ENCODE assay signal across 16 cellular contexts in genomic region chr5:154862766-154863165, GRCh38. TPM values are rescaled to one million over a fixed set of nuclear protein-coding genes. Genes with fewer than 3 reads are reported as not detected.
DNase-seq lines count a peak whose midpoint lies in the region; ATAC-seq, FAIRE-seq and TF ChIP-seq lines count a peak whose summit lies in the region.
"Had no signal": no experiment of that assay in that cellular context is flagged by ENCODE, and none has a peak within 500 bp of the region (broad histone marks: within the 10 kb centered on the region; RNA-seq: fewer than 3 reads in every experiment).

No MANE protein-coding gene starts in this region.

- no peak overlapping the region for H2AFZ ChIP-seq in HepG2 (ENCODE audit: low read length)

- H3K27ac Mint-ChIP-seq in T-cell, result peak overlapping the region; percentile 45 to 81

- peak overlapping the region; percentile 95 for H3K4me2 ChIP-seq in HepG2 (ENCODE audit: low read depth, low read length)

- CTCF ChIA-PET in HepG2 (lab: Yijun Ruan, JAX; ENCODE audit: low intra/inter-chr PET ratio, low total read pairs) (no interaction called here), T-cell (lab: Charles Lee) (no interaction called here)

- H3K36me3 ChIP-seq in HepG2 (replicated peaks in 1 of 2; ENCODE audit: control insufficient read depth in 1 of 2, insufficient read depth in 2 of 2, low read length in 2 of 2) (peaks cover 5 to 34% of the 10 kb centered on the region in 2 experiments; a peak in 4 of 5 replicates), right lobe of liver (peaks cover 0 to 15% (median 0%) of the 10 kb centered on the region in 4 donors), thoracic aorta (peaks cover 12% of the 10 kb centered on the region)

- DNase-seq in HepG2 (ENCODE audit: low spot score) (no peak), right lobe of liver (no peak), T-cell (no peak), choroid plexus epithelial cell (ENCODE audit: low read depth) (peak; percentile 47), thoracic aorta (ENCODE audit: low spot score) (no peak), SHP77 treated with DMSO at 0.1 percent for 48 hours (lab: John Stamatoyannopoulos, UW) (no peak)
- DNase-seq: activated effector memory CD4-positive, alpha-beta T cell treated with anti-CD3 and anti-CD28 coated beads, Interleukin-2, amount 50 U/mL, for 16 hours; EL; IMR-90; NCI-H2029; NCI-H774; stimulated activated CD4-positive, alpha-beta T cell treated with anti-CD3 and anti-CD28 coated beads, Interleukin-4, amount 100 ng/mL, for 1 hour; stimulated activated naive CD8-positive, alpha-beta T cell treated with anti-CD3 and anti-CD28 coated beads, Interleukin-15, amount 100 ng/mL, for 72 hours had no signal

- ATAC-seq in HepG2, result no peak
- no peak for ATAC-seq in right lobe of liver
- no peak for ATAC-seq in T-cell (replicated peaks in 1 of 4)
- no peak for ATAC-seq in thoracic aorta (ENCODE audit: insufficient number of reproducible peaks, low FRiP score, low read depth)
- ATAC-seq in HG03439 (IDR thresholded peaks at IDR 0.05; ENCODE audit: unreplicated experiment), result no peak
- no peak for ATAC-seq in HG02798 (IDR thresholded peaks at IDR 0.05; ENCODE audit: poor library complexity, unreplicated experiment)
- ATAC-seq: stimulated activated naive CD8-positive, alpha-beta T cell treated with anti-CD3 and anti-CD28 coated beads, Interleukin-15, amount 100 ng/mL, for 72 hours had no signal

- POLR2A ChIA-PET in HepG2 (lab: Yijun Ruan, JAX) (no interaction called here), T-cell (lab: Charles Lee) (no interaction called here)

- peaks cover 57 to 59% (median 58%) of the 10 kb centered on the region in 3 donors for H3K4me1 Mint-ChIP-seq in T-cell

- peaks cover 0 to 4% of the 10 kb centered on the region in 2 experiments; a peak in 1 of 5 replicates for H3K27me3 ChIP-seq in HepG2 (ENCODE audit: control insufficient read depth in 1 of 2, insufficient read depth in 2 of 2, low read length in 2 of 2)
- no peaks in the 10 kb centered on the region for H3K27me3 ChIP-seq in right lobe of liver
- H3K27me3 ChIP-seq in thoracic aorta (replicated peaks; ENCODE audit: insufficient read depth), result no peaks in the 10 kb centered on the region

- H3K27ac ChIP-seq in HepG2 (ENCODE audit: extremely low read length, insufficient read depth, low read length) (no peak overlapping the region), right lobe of liver (no peak overlapping the region), thoracic aorta (no peak overlapping the region)
- H3K27ac ChIP-seq: coronary artery had no signal

- H3K4me3 ChIP-seq in HepG2 (replicated peaks in 1 of 3; ENCODE audit: insufficient read depth in 1 of 3, low read depth in 2 of 3, low read length in 3 of 3) (no peak overlapping the region), right lobe of liver (no peak overlapping the region), choroid plexus epithelial cell (ENCODE audit: low read depth, low read length) (no peak overlapping the region), thoracic aorta (peak overlapping the region; percentile 89)
- H3K4me3 ChIP-seq: coronary artery had no signal

- no peaks in the 10 kb centered on the region for H3K9me3 Mint-ChIP-seq in T-cell
- H3K9me3 Mint-ChIP-seq: stimulated activated naive CD8-positive, alpha-beta T cell treated with anti-CD3 and anti-CD28 coated beads, Interleukin-15, amount 100 ng/mL, for 72 hours had no signal

- no peak overlapping the region for H3K9ac ChIP-seq in HepG2 (ENCODE audit: insufficient read depth, low read depth, low read length)

- TF ChIP-seq EP300 in HepG2 (IDR thresholded peaks at IDR 0.05; ENCODE audit: low read depth in 2 of 2, low read length in 2 of 2) (no peak), HepG2 (CRISPR knock-in tag; IDR thresholded peaks at IDR 0.05; ENCODE audit: borderline replicate concordance) (no peak)

- H3K4me1 ChIP-seq in HepG2 (ENCODE audit: insufficient read depth, low read length) (peaks cover 53% of the 10 kb centered on the region), right lobe of liver (peaks cover 0 to 29% (median 4%) of the 10 kb centered on the region in 4 donors), thoracic aorta (ENCODE audit: control insufficient read depth in 1 of 2, low read depth in 2 of 2) (peaks cover 41 to 51% of the 10 kb centered on the region in 2 donors)

- FAIRE-seq in HepG2 (lab: Jason Lieb, UNC), result no peak

- H3K79me2 ChIP-seq in HepG2 (ENCODE audit: insufficient read depth, low read length), result peaks cover 72% of the 10 kb centered on the region

- TF ChIP-seq RAD21 in HepG2 (CRISPR knock-in tag; IDR thresholded peaks at IDR 0.05), result no peak

- WGBS in HepG2 (ENCODE audit: low lambda C conversion rate), result 98% methylated on average over 2 of the region's 2 CpGs
- 65% methylated on average over 2 of the region's 2 CpGs for WGBS in right lobe of liver (ENCODE audit: insufficient coverage, low coverage, low lambda C conversion rate, missing lambda C conversion rate)

- no peaks in the 10 kb centered on the region for H3K9me3 ChIP-seq in HepG2 (ENCODE audit: low read length)
- no peaks in the 10 kb centered on the region for H3K9me3 ChIP-seq in right lobe of liver
- H3K9me3 ChIP-seq in thoracic aorta, result no peaks in the 10 kb centered on the region

- no peaks in the 10 kb centered on the region for H3K27me3 Mint-ChIP-seq in T-cell
- H3K27me3 Mint-ChIP-seq: stimulated activated naive CD8-positive, alpha-beta T cell treated with anti-CD3 and anti-CD28 coated beads, Interleukin-15, amount 100 ng/mL, for 72 hours had no signal

- no peak for TF ChIP-seq POLR2A in HepG2 (IDR thresholded peaks at IDR 0.05; ENCODE audit: insufficient read depth in 1 of 2, low read depth in 2 of 2, low read length in 2 of 2)
- TF ChIP-seq POLR2A in right lobe of liver (IDR thresholded peaks at IDR 0.05), result no peak

- H3K36me3 Mint-ChIP-seq in T-cell, result peaks cover 35% of the 10 kb centered on the region

- intact Hi-C loops in HepG2 (cut with micrococcal nuclease; ENCODE audit: unreplicated experiment) (no loop called here), right lobe of liver (cut with DNase I) (no loop called here)

- in situ Hi-C loops in HepG2 (cut with HindIII; ENCODE audit: extremely low pct_ligation_motif_present, low pct_unique_long_range_greater_than_20kb), result no loop called here

- H4K20me1 ChIP-seq in HepG2 (ENCODE audit: insufficient read depth, low read length), result peaks cover 30% of the 10 kb centered on the region

- TF ChIP-seq CTCF in HepG2 (CRISPR knock-in tag; IDR thresholded peaks at IDR 0.05), result no peak
- TF ChIP-seq CTCF in right lobe of liver (IDR thresholded peaks at IDR 0.05), result no peak
- no peak for TF ChIP-seq CTCF in choroid plexus epithelial cell (conservative IDR thresholded peaks at IDR 0.05; ENCODE audit: low read depth, low read length)
- TF ChIP-seq CTCF in thoracic aorta (IDR thresholded peaks at IDR 0.05), result no peak

- H3K4me3 Mint-ChIP-seq in T-cell, result peak overlapping the region; percentile 22 to 88 (median 40)

- BruUV-seq in HepG2 (replicated peaks; lab: Mats Ljungman, UMichigan), result no TSS peak

RNA-seq across cellular contexts. Expression of gene CNOT8, which starts 4.3 kb away (rescaled TPM):
- 37.1 and 50.3 TPM in 2 replicates for total RNA-seq in HepG2 (2016; rRNA removed; fragmentation: Illumina TruSeq; extraction: Trizol)
- total RNA-seq in HepG2 (2016; cell fraction: cytosol; rRNA removed; fragmentation: Illumina TruSeq; extraction: Trizol; ENCODE audit: low read depth), result 8.5 and 9.5 TPM in 2 replicates
- 38.6 and 50.3 TPM in 2 replicates for total RNA-seq in HepG2 (2016; cell fraction: insoluble cytoplasmic fraction; rRNA removed; fragmentation: Illumina TruSeq; extraction: Trizol)
- total RNA-seq in HepG2 (2016; cell fraction: membrane; rRNA removed; fragmentation: Illumina TruSeq; extraction: Trizol), result 21.9 and 23.8 TPM in 2 replicates
- 27.1 and 28.0 TPM in 2 replicates for total RNA-seq in HepG2 (2016; cell fraction: nucleus; rRNA removed; fragmentation: Illumina TruSeq; extraction: Trizol)
- 63.8 and 74.9 TPM in 2 replicates for polyA plus RNA-seq in HepG2 (2011; rRNA removed)
- polyA plus RNA-seq in HepG2 (2011; cell fraction: cytosol; rRNA removed), result 63.2 and 67.0 TPM in 2 replicates
- polyA plus RNA-seq in HepG2 (2011; cell fraction: nucleus; rRNA removed), result 46.3 and 57.5 TPM in 2 replicates
- polyA plus RNA-seq in HepG2 (2012), result 54.8 and 56.2 TPM in 2 replicates
- polyA plus RNA-seq in HepG2 (2016; cell fraction: cytosol; fragmentation: Illumina TruSeq; extraction: Trizol; ENCODE audit: low read depth), result 4.1 and 5.1 TPM in 2 replicates
- 41.9 and 42.7 TPM in 2 replicates for polyA plus RNA-seq in HepG2 (2016; cell fraction: insoluble cytoplasmic fraction; fragmentation: Illumina TruSeq; extraction: Trizol; ENCODE audit: low read depth)
- 12.2 and 12.5 TPM in 2 replicates for polyA plus RNA-seq in HepG2 (2016; cell fraction: membrane; fragmentation: Illumina TruSeq; extraction: Trizol; ENCODE audit: low read depth)
- 48.0 and 49.6 TPM in 2 replicates for polyA plus RNA-seq in HepG2 (2016; cell fraction: nucleus; fragmentation: Illumina TruSeq; extraction: Trizol; ENCODE audit: insufficient read depth, low read depth)
- 31.6 and 52.4 TPM in 2 replicates for polyA minus RNA-seq in HepG2 (2011; rRNA and poly(A)+ RNA removed; ENCODE audit: low replicate concordance)
- polyA minus RNA-seq in HepG2 (2011; cell fraction: cytosol; rRNA and poly(A)+ RNA removed), result 51.4 and 54.3 TPM in 2 replicates
- polyA minus RNA-seq in HepG2 (2011; cell fraction: nucleus; rRNA and poly(A)+ RNA removed), result 35.0 and 39.0 TPM in 2 replicates
- 10 to 100 TPM; 12.4 to 19.6 (median 16.5) TPM for total RNA-seq in right lobe of liver
- 100 to 1,000 TPM in 3 of 5 donors, 10 to 100 TPM in 2; 85.9 to 113 (median 100) TPM for total RNA-seq in T-cell
- 10 to 100 TPM; 75.5 to 90.9 TPM for total RNA-seq in thoracic aorta

RNA-seq across cellular contexts. Expression of gene FAXDC2, which starts 12.4 kb away (rescaled TPM):
- 3.0 and 4.7 TPM in 2 replicates for total RNA-seq in HepG2 (2016; rRNA removed; fragmentation: Illumina TruSeq; extraction: Trizol)
- 1.3 and 1.5 TPM in 2 replicates for total RNA-seq in HepG2 (2016; cell fraction: cytosol; rRNA removed; fragmentation: Illumina TruSeq; extraction: Trizol; ENCODE audit: low read depth)
- total RNA-seq in HepG2 (2016; cell fraction: insoluble cytoplasmic fraction; rRNA removed; fragmentation: Illumina TruSeq; extraction: Trizol), result 4.3 and 5.0 TPM in 2 replicates
- total RNA-seq in HepG2 (2016; cell fraction: membrane; rRNA removed; fragmentation: Illumina TruSeq; extraction: Trizol), result 3.5 and 4.3 TPM in 2 replicates
- total RNA-seq in HepG2 (2016; cell fraction: nucleus; rRNA removed; fragmentation: Illumina TruSeq; extraction: Trizol), result 5.5 and 5.8 TPM in 2 replicates
- polyA plus RNA-seq in HepG2 (2011; rRNA removed), result 49.5 and 58.8 TPM in 2 replicates
- polyA plus RNA-seq in HepG2 (2011; cell fraction: cytosol; rRNA removed), result 41.5 and 43.5 TPM in 2 replicates
- polyA plus RNA-seq in HepG2 (2011; cell fraction: nucleus; rRNA removed), result 45.2 and 57.4 TPM in 2 replicates
- polyA plus RNA-seq in HepG2 (2012), result 27.6 and 33.1 TPM in 2 replicates
- 1.3 and 1.9 TPM in 2 replicates for polyA plus RNA-seq in HepG2 (2016; cell fraction: cytosol; fragmentation: Illumina TruSeq; extraction: Trizol; ENCODE audit: low read depth)
- 3.7 and 4.2 TPM in 2 replicates for polyA plus RNA-seq in HepG2 (2016; cell fraction: insoluble cytoplasmic fraction; fragmentation: Illumina TruSeq; extraction: Trizol; ENCODE audit: low read depth)
- polyA plus RNA-seq in HepG2 (2016; cell fraction: membrane; fragmentation: Illumina TruSeq; extraction: Trizol; ENCODE audit: low read depth), result 3.9 and 4.0 TPM in 2 replicates
- 6.6 and 7.0 TPM in 2 replicates for polyA plus RNA-seq in HepG2 (2016; cell fraction: nucleus; fragmentation: Illumina TruSeq; extraction: Trizol; ENCODE audit: insufficient read depth, low read depth)
- polyA minus RNA-seq in HepG2 (2011; rRNA and poly(A)+ RNA removed; ENCODE audit: low replicate concordance), result 0.05 and 101 TPM in 2 replicates
- 23.1 and 27.3 TPM in 2 replicates for polyA minus RNA-seq in HepG2 (2011; cell fraction: cytosol; rRNA and poly(A)+ RNA removed)
- polyA minus RNA-seq in HepG2 (2011; cell fraction: nucleus; rRNA and poly(A)+ RNA removed), result 39.9 and 40.4 TPM in 2 replicates
- total RNA-seq in right lobe of liver, result 10 to 100 TPM; 27.3 to 98.1 (median 53.2) TPM
- under 1 TPM in 4 of 5 donors, not detected in 1; 0.29 to 0.44 (median 0.38) TPM for total RNA-seq in T-cell
- 10 to 100 TPM; 43.9 to 70.5 TPM for total RNA-seq in thoracic aorta
